Comparison of ENCODE assay signal across 8 cellular contexts in the genomic region with DNA sequence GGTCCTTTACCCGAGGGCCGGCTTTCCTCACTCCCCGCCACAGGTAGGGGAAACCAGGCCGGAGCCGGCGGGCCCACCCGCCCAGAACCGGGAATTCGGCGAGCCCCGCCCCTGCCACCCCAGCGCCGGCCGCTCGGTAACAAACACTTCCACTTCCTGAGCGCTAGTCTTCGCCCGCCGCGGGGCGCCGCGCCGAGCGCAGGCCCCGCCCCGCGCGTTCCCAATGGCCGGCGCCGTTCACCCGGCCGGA. TPM values are rescaled to one million over a fixed set of nuclear protein-coding genes. Genes with fewer than 3 reads are reported as not detected.
DNase-seq lines count a peak whose midpoint lies in the region; ATAC-seq and TF ChIP-seq lines count a peak whose summit lies in the region.

No MANE protein-coding gene starts in this region.

- no peaks in the 10 kb centered on the region for H3K9me3 ChIP-seq in iPS DF 6.9 (ENCODE audit: control insufficient read depth, insufficient read depth, low read length)

- H3K27ac ChIP-seq in iPS DF 6.9 (ENCODE audit: low read length) (no peak overlapping the region), substantia nigra (ENCODE audit: low read depth, low read length, poor library complexity, severe bottlenecking) (peak overlapping the region; percentile 55)

- peak overlapping the region; percentile 66 for H3K4me3 Mint-ChIP-seq in activated CD4-positive, alpha-beta T cell treated with anti-CD3 and anti-CD28 coated beads for 36 hours

- POLR2A ChIA-PET in activated CD4-positive, alpha-beta T cell treated with anti-CD3 and anti-CD28 coated beads for 36 hours (lab: Charles Lee), result no interaction called here

- intact Hi-C loops in activated CD4-positive, alpha-beta T cell treated with anti-CD3 and anti-CD28 coated beads for 36 hours (cut with DNase I, micrococcal nuclease), result loop anchor here (1.0 to 5.0 kb wide), 6 partner anchors 28 to 545 kb away; partner anchors contain the start of genes NAT9 (in 2 of the 2), KCTD2 (in 1 of the 2), RPL38 (in 1 of the 2) and SUMO2 (in 1 of the 2)

- H3K9me3 Mint-ChIP-seq in activated CD4-positive, alpha-beta T cell treated with anti-CD3 and anti-CD28 coated beads for 36 hours (ENCODE audit: low read depth), result no peaks in the 10 kb centered on the region

- H3K27ac Mint-ChIP-seq in activated CD4-positive, alpha-beta T cell treated with anti-CD3 and anti-CD28 coated beads for 36 hours, result no peak overlapping the region

- no peak for DNase-seq in activated CD4-positive, alpha-beta T cell treated with anti-CD3 and anti-CD28 coated beads for 36 hours
- DNase-seq in activated CD4-positive, alpha-beta T cell treated with anti-CD3 and anti-CD28 coated beads for 4 hours, result no peak
- no peak for DNase-seq in iPS DF 6.9 (ENCODE audit: low read depth, low spot score)
- no peak for DNase-seq in substantia nigra (lab: John Stamatoyannopoulos, UW)
- no peak for DNase-seq in stimulated activated CD4-positive, alpha-beta T cell treated with anti-CD3 and anti-CD28 coated beads, Interleukin-15, amount 100 ng/mL, for 24 hours

- H3K27me3 Mint-ChIP-seq in activated CD4-positive, alpha-beta T cell treated with anti-CD3 and anti-CD28 coated beads for 36 hours, result no peaks in the 10 kb centered on the region

- H3K4me1 ChIP-seq in iPS DF 6.9 (ENCODE audit: control insufficient read depth, insufficient read depth, low read length), result peaks cover 15% of the 10 kb centered on the region

- CTCF ChIA-PET in activated CD4-positive, alpha-beta T cell treated with anti-CD3 and anti-CD28 coated beads for 36 hours (lab: Charles Lee), result interaction anchor here (4.3 to 6.7 kb wide), 4 partner anchors 9 to 114 kb away, joined by 31 to 93 read pairs (median 58); partner anchors contain the start of gene NAT9

- H3K36me3 ChIP-seq in iPS DF 6.9 (ENCODE audit: control insufficient read depth, insufficient read depth, low read length), result no peaks in the 10 kb centered on the region

- no peaks in the 10 kb centered on the region for H3K27me3 ChIP-seq in iPS DF 6.9 (ENCODE audit: control insufficient read depth, insufficient read depth, low read length)

- H3K4me1 Mint-ChIP-seq in activated CD4-positive, alpha-beta T cell treated with anti-CD3 and anti-CD28 coated beads for 36 hours, result peaks cover 56% of the 10 kb centered on the region

- H3K36me3 Mint-ChIP-seq in activated CD4-positive, alpha-beta T cell treated with anti-CD3 and anti-CD28 coated beads for 36 hours (ENCODE audit: low read depth), result peaks cover 31% of the 10 kb centered on the region

- ATAC-seq in activated CD4-positive, alpha-beta T cell treated with anti-CD3 and anti-CD28 coated beads for 36 hours, result no peak
- ATAC-seq in SK-N-SH treated with all-trans-retinoic acid at 6 μM for 48 hours (no peak), HG02885 (IDR thresholded peaks at IDR 0.05; ENCODE audit: poor library complexity, unreplicated experiment) (no peak), HG02852 (IDR thresholded peaks at IDR 0.05; ENCODE audit: unreplicated experiment) (no peak)

- H3K4me3 ChIP-seq in iPS DF 6.9 (ENCODE audit: low read length), result peak overlapping the region; percentile 97; the same call in 1 of the 2 replicates

- no CpG with 5 or more reads among the region's 34 CpGs for WGBS in iPS DF 6.9 (ENCODE audit: insufficient coverage, insufficient read length)

TF ChIP-seq in SK-N-SH treated with all-trans-retinoic acid at 6 μM for 48 hours, 23 proteins besides CTCF, POLR2A, EP300 and RAD21:
- TF ChIP-seq ZFP3 (CRISPR knock-in tag; IDR thresholded peaks at IDR 0.05) (peak; percentile 97), CSDC2 (CRISPR knock-in tag; IDR thresholded peaks at IDR 0.05) (no peak)
- TF ChIP-seq, protein P1, sequence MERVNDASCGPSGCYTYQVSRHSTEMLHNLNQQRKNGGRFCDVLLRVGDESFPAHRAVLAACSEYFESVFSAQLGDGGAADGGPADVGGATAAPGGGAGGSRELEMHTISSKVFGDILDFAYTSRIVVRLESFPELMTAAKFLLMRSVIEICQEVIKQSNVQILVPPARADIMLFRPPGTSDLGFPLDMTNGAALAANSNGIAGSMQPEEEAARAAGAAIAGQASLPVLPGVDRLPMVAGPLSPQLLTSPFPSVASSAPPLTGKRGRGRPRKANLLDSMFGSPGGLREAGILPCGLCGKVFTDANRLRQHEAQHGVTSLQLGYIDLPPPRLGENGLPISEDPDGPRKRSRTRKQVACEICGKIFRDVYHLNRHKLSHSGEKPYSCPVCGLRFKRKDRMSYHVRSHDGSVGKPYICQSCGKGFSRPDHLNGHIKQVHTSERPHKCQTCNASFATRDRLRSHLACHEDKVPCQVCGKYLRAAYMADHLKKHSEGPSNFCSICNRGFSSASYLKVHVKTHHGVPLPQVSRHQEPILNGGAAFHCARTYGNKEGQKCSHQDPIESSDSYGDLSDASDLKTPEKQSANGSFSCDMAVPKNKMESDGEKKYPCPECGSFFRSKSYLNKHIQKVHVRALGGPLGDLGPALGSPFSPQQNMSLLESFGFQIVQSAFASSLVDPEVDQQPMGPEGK (CRISPR knock-in tag; IDR thresholded peaks at IDR 0.05; ENCODE audit: borderline replicate concordance), result no peak

RNA-seq across cellular contexts. Expression of gene NHERF1, which starts 0.2 kb away (rescaled TPM):
- total RNA-seq in activated CD4-positive, alpha-beta T cell treated with anti-CD3 and anti-CD28 coated beads for 36 hours, result 100 to 1,000 TPM; 115 to 170 TPM

RNA-seq across cellular contexts. Expression of gene RAB37, which starts 11.1 kb away (rescaled TPM):
- total RNA-seq in activated CD4-positive, alpha-beta T cell treated with anti-CD3 and anti-CD28 coated beads for 36 hours, result 1 to 10 TPM; 2.7 to 3.5 TPM

RNA-seq across cellular contexts. Expression of gene NAT9, which starts 27.9 kb away (rescaled TPM):
- 10 to 100 TPM; 23.7 to 39.6 TPM for total RNA-seq in activated CD4-positive, alpha-beta T cell treated with anti-CD3 and anti-CD28 coated beads for 36 hours

RNA-seq across cellular contexts. Expression of gene CD300LF, which starts 35.5 kb away (rescaled TPM):
- total RNA-seq in activated CD4-positive, alpha-beta T cell treated with anti-CD3 and anti-CD28 coated beads for 36 hours, result not detected
